ENCODE assay signal across 10 cellular contexts in genomic region chr16:2715519-2715918, GRCh38. TPM values are rescaled to one million over a fixed set of nuclear protein-coding genes. Genes with fewer than 3 reads are reported as not detected.
DNase-seq lines count a peak whose midpoint lies in the region; ATAC-seq and TF ChIP-seq lines count a peak whose summit lies in the region.
"Had no signal": no experiment of that assay in that cellular context is flagged by ENCODE, and none has a peak within 500 bp of the region (broad histone marks: within the 10 kb centered on the region; RNA-seq: fewer than 3 reads in every experiment).

No MANE protein-coding gene starts in this region.

- H3K27ac Mint-ChIP-seq in activated CD4-positive, alpha-beta T cell treated with anti-CD3 and anti-CD28 coated beads for 36 hours: no peak overlapping the region
- no peak overlapping the region for H3K27ac Mint-ChIP-seq in memory B cell

- peaks cover 4% of the 10 kb centered on the region for H3K4me1 Mint-ChIP-seq in activated CD4-positive, alpha-beta T cell treated with anti-CD3 and anti-CD28 coated beads for 36 hours
- peaks cover 12% of the 10 kb centered on the region for H3K4me1 Mint-ChIP-seq in memory B cell

- H3K27me3 ChIP-seq in dorsolateral prefrontal cortex: no peaks in the 10 kb centered on the region

- no peaks in the 10 kb centered on the region for H3K9me3 Mint-ChIP-seq in activated CD4-positive, alpha-beta T cell treated with anti-CD3 and anti-CD28 coated beads for 36 hours (ENCODE audit: low read depth)
- no peaks in the 10 kb centered on the region for H3K9me3 Mint-ChIP-seq in memory B cell
- H3K9me3 Mint-ChIP-seq: activated naive CD4-positive, alpha-beta T cell treated with anti-CD3 and anti-CD28 coated beads, Interleukin-2, amount 50 U/mL, for 24 hours had no signal

- H3K4me3 ChIP-seq in dorsolateral prefrontal cortex: peak overlapping the region in 55 of 59 donors; percentile 8 to 60 (median 44)

- peak; percentile 56 for DNase-seq in DMS53 (lab: John Stamatoyannopoulos, UW)
- no peak for DNase-seq in DMS53 treated with DMSO at 0.1 percent for 48 hours (lab: John Stamatoyannopoulos, UW; ENCODE audit: unreplicated experiment)
- DNase-seq in activated CD4-positive, alpha-beta T cell treated with anti-CD3 and anti-CD28 coated beads for 36 hours: peak; percentile 89
- DNase-seq in dorsolateral prefrontal cortex: peak in 7 of 10 donors; percentile 34 to 78 (median 63)
- peak; percentile 79 to 85 for DNase-seq in memory B cell (ENCODE audit: low spot score in 2 of 2)
- DNase-seq in stimulated activated CD8-positive, alpha-beta memory T cell treated with anti-CD3 and anti-CD28 coated beads, Interleukin-4, amount 100 ng/mL, for 4 hours (ENCODE audit: low read depth in 2 of 2, low spot score in 1 of 2): peak; percentile 68 to 71
- no peak for DNase-seq in NCI-H1436 treated with DMSO at 0.1 percent for 48 hours (lab: John Stamatoyannopoulos, UW)

- H3K4me3 Mint-ChIP-seq in activated CD4-positive, alpha-beta T cell treated with anti-CD3 and anti-CD28 coated beads for 36 hours: no peak overlapping the region
- no peak overlapping the region for H3K4me3 Mint-ChIP-seq in memory B cell
- H3K4me3 Mint-ChIP-seq: activated naive CD4-positive, alpha-beta T cell treated with anti-CD3 and anti-CD28 coated beads, Interleukin-2, amount 50 U/mL, for 24 hours had no signal

- POLR2A ChIA-PET in activated CD4-positive, alpha-beta T cell treated with anti-CD3 and anti-CD28 coated beads for 36 hours (lab: Charles Lee): no interaction called here

- H3K36me3 Mint-ChIP-seq in activated CD4-positive, alpha-beta T cell treated with anti-CD3 and anti-CD28 coated beads for 36 hours (ENCODE audit: low read depth): no peaks in the 10 kb centered on the region
- no peaks in the 10 kb centered on the region for H3K36me3 Mint-ChIP-seq in memory B cell
- H3K36me3 Mint-ChIP-seq: activated naive CD4-positive, alpha-beta T cell treated with anti-CD3 and anti-CD28 coated beads, Interleukin-2, amount 50 U/mL, for 24 hours had no signal

- H3K27ac ChIP-seq in dorsolateral prefrontal cortex: peak overlapping the region in 13 of 59 donors; percentile 11 to 58 (median 34)
- H3K27ac ChIP-seq: 22Rv1 had no signal

- intact Hi-C loops in activated CD4-positive, alpha-beta T cell treated with anti-CD3 and anti-CD28 coated beads for 36 hours (cut with DNase I, micrococcal nuclease): no loop called here
- intact Hi-C loops in dorsolateral prefrontal cortex (cut with DNase I): no loop called here

- ATAC-seq in activated CD4-positive, alpha-beta T cell treated with anti-CD3 and anti-CD28 coated beads for 36 hours: peak; percentile 91
- ATAC-seq in memory B cell (ENCODE audit: low read depth) (peak; percentile 95), GM19324 (IDR thresholded peaks at IDR 0.05; ENCODE audit: low FRiP score, unreplicated experiment) (no peak)

- no peaks in the 10 kb centered on the region for H3K27me3 Mint-ChIP-seq in activated CD4-positive, alpha-beta T cell treated with anti-CD3 and anti-CD28 coated beads for 36 hours
- H3K27me3 Mint-ChIP-seq in memory B cell: peaks cover 9% of the 10 kb centered on the region
- H3K27me3 Mint-ChIP-seq: activated naive CD4-positive, alpha-beta T cell treated with anti-CD3 and anti-CD28 coated beads, Interleukin-2, amount 50 U/mL, for 24 hours had no signal

- TF ChIP-seq CTCF in dorsolateral prefrontal cortex (IDR thresholded peaks at IDR 0.05 in 54 of 56, conservative IDR thresholded peaks at IDR 0.05 in 2 of 56; ENCODE audit: low read depth in 1 of 56, partially characterized antibody in 56 of 56): peak in 1 of 56 donors; percentile 17

- CTCF ChIA-PET in activated CD4-positive, alpha-beta T cell treated with anti-CD3 and anti-CD28 coated beads for 36 hours (lab: Charles Lee): interaction anchor here (0.9 kb wide), 1 partner anchor 1301 kb away, joined by 3 read pairs; the partner anchor contains the start of gene UNKL

RNA-seq across cellular contexts. Expression of gene PRSS27, which starts 4.5 kb away (rescaled TPM):
- total RNA-seq in activated CD4-positive, alpha-beta T cell treated with anti-CD3 and anti-CD28 coated beads for 36 hours: 1 to 10 TPM; 2.3 to 2.4 TPM
- 1 to 10 TPM in 117 of 120 experiments, under 1 TPM in 3; 0.87 to 9.0 (median 2.6) TPM for total RNA-seq in dorsolateral prefrontal cortex

RNA-seq across cellular contexts. Expression of gene KCTD5, which starts 33.2 kb away (rescaled TPM):
- total RNA-seq in activated CD4-positive, alpha-beta T cell treated with anti-CD3 and anti-CD28 coated beads for 36 hours: 10 to 100 TPM; 24.0 to 26.2 TPM
- 10 to 100 TPM; 11.2 to 26.1 (median 16.7) TPM for total RNA-seq in dorsolateral prefrontal cortex

RNA-seq across cellular contexts. Expression of gene SRRM2, which starts 36.9 kb away (rescaled TPM):
- total RNA-seq in activated CD4-positive, alpha-beta T cell treated with anti-CD3 and anti-CD28 coated beads for 36 hours: 100 to 1,000 TPM; 517 to 598 TPM
- total RNA-seq in dorsolateral prefrontal cortex: 100 to 1,000 TPM; 369 to 792 (median 531) TPM

Comparison
In these comparisons a context has a peak if more than half of its experiments do, and no peak if none do; other contexts are left out.
1. DNase-seq: peak in DMS53 (single experiment), activated CD4-positive, alpha-beta T cell treated with anti-CD3 and anti-CD28 coated beads for 36 hours (single experiment), dorsolateral prefrontal cortex (7 of 10), memory B cell (2 of 2) and stimulated activated CD8-positive, alpha-beta memory T cell treated with anti-CD3 and anti-CD28 coated beads, Interleukin-4, amount 100 ng/mL, for 4 hours (2 of 2); none in DMS53 treated with DMSO at 0.1 percent for 48 hours (single experiment) and NCI-H1436 treated with DMSO at 0.1 percent for 48 hours (single experiment).